ENCODE assay signal across 8 cellular contexts in genomic region chr2:28751956-28752607, GRCh38. TPM values are rescaled to one million over a fixed set of nuclear protein-coding genes. Genes with fewer than 3 reads are reported as not detected.
DNase-seq lines count a peak whose midpoint lies in the region; ATAC-seq and TF ChIP-seq lines count a peak whose summit lies in the region.

No MANE protein-coding gene starts in this region.

- peak overlapping the region; percentile 96 for H3K27ac ChIP-seq in HL-60 (replicated peaks)
- peak overlapping the region; percentile 99 for H3K27ac ChIP-seq in muscle layer of duodenum (ENCODE audit: low read length)

- peaks cover 34% of the 10 kb centered on the region for H3K4me1 Mint-ChIP-seq in type B pancreatic cell (ENCODE audit: unreplicated experiment)

- no peaks in the 10 kb centered on the region for H3K9me3 Mint-ChIP-seq in type B pancreatic cell

- H3K27ac Mint-ChIP-seq in type B pancreatic cell: peak overlapping the region; percentile 96

- H3K4me1 ChIP-seq in muscle layer of duodenum (ENCODE audit: control insufficient read depth in 1 of 2, insufficient read depth in 2 of 2, low read length in 2 of 2): peaks cover 29 to 32% of the 10 kb centered on the region in 2 donors

- peak; percentile 23 for ATAC-seq in GM21390 (IDR thresholded peaks at IDR 0.05; ENCODE audit: unreplicated experiment)

- H3K36me3 ChIP-seq in muscle layer of duodenum (ENCODE audit: control insufficient read depth in 1 of 2, insufficient read depth in 2 of 2, low read length in 2 of 2): peaks cover 0 to 14% of the 10 kb centered on the region in 2 donors

- H3K4me3 Mint-ChIP-seq in type B pancreatic cell: peak overlapping the region; percentile 95

- H3K36me3 Mint-ChIP-seq in type B pancreatic cell: peaks cover 3% of the 10 kb centered on the region

- H3K4me3 ChIP-seq in HL-60 (replicated peaks; ENCODE audit: insufficient read depth, low read length) (peak overlapping the region; percentile 96), epithelial cell of esophagus (ENCODE audit: low read length) (peak overlapping the region; percentile 89), muscle layer of duodenum (ENCODE audit: low read depth in 1 of 2, low read length in 2 of 2) (peak overlapping the region; percentile 90 to 98)

- H3K27me3 ChIP-seq in HL-60 (ENCODE audit: insufficient read depth, poor library complexity, severe bottlenecking): no peaks in the 10 kb centered on the region
- no peaks in the 10 kb centered on the region for H3K27me3 ChIP-seq in muscle layer of duodenum (ENCODE audit: low read depth, low read length)

- peak; percentile 19 for DNase-seq in NCI-H1105 treated with DMSO at 0.1 percent for 48 hours (lab: John Stamatoyannopoulos, UW)
- no peak for DNase-seq in NCI-H1105 (lab: John Stamatoyannopoulos, UW)
- no peak for DNase-seq in HL-60 (ENCODE audit: low read depth in 1 of 2, low spot score in 1 of 2)
- DNase-seq in activated CD4-positive, alpha-beta T cell treated with anti-CD3 and anti-CD28 coated beads for 48 hours: peak; percentile 45
- no peak for DNase-seq in epithelial cell of esophagus (ENCODE audit: low read depth)
- DNase-seq in type B pancreatic cell (ENCODE audit: extremely low spot score, unreplicated experiment): no peak

- H3K9me3 ChIP-seq in muscle layer of duodenum (ENCODE audit: control insufficient read depth in 1 of 2, low read length in 2 of 2): no peaks in the 10 kb centered on the region

- TF ChIP-seq CTCF in HL-60 (IDR thresholded peaks at IDR 0.05; ENCODE audit: insufficient read depth, low read length): no peak
- no peak for TF ChIP-seq CTCF in epithelial cell of esophagus (IDR thresholded peaks at IDR 0.05; ENCODE audit: insufficient read depth, low read depth, low read length, missing control alignments)
- TF ChIP-seq CTCF in type B pancreatic cell (conservative IDR thresholded peaks at IDR 0.05): no peak

- H3K27me3 Mint-ChIP-seq in type B pancreatic cell: no peaks in the 10 kb centered on the region

RNA-seq across cellular contexts. Expression of gene PPP1CB, which starts 0.5 kb away (rescaled TPM):
- 222 and 227 TPM in 2 replicates for total RNA-seq in type B pancreatic cell (ENCODE audit: low replicate concordance)

RNA-seq across cellular contexts. Expression of gene SPDYA, which starts 58.6 kb away (rescaled TPM):
- total RNA-seq in type B pancreatic cell (ENCODE audit: low replicate concordance): 1.3 and 1.7 TPM in 2 replicates

Comparison
In these comparisons a context has a peak if more than half of its experiments do, and no peak if none do; other contexts are left out.
1. DNase-seq: peak in NCI-H1105 treated with DMSO at 0.1 percent for 48 hours (single experiment) and activated CD4-positive, alpha-beta T cell treated with anti-CD3 and anti-CD28 coated beads for 48 hours (single experiment); none in NCI-H1105 (single experiment), HL-60 (0 of 2), epithelial cell of esophagus (single experiment) and type B pancreatic cell (single experiment).
2. Peak in every context shown above with its lines, with median percentiles within 50 percentile points of each other: H3K4me3 ChIP-seq.